In the genomic region with DNA sequence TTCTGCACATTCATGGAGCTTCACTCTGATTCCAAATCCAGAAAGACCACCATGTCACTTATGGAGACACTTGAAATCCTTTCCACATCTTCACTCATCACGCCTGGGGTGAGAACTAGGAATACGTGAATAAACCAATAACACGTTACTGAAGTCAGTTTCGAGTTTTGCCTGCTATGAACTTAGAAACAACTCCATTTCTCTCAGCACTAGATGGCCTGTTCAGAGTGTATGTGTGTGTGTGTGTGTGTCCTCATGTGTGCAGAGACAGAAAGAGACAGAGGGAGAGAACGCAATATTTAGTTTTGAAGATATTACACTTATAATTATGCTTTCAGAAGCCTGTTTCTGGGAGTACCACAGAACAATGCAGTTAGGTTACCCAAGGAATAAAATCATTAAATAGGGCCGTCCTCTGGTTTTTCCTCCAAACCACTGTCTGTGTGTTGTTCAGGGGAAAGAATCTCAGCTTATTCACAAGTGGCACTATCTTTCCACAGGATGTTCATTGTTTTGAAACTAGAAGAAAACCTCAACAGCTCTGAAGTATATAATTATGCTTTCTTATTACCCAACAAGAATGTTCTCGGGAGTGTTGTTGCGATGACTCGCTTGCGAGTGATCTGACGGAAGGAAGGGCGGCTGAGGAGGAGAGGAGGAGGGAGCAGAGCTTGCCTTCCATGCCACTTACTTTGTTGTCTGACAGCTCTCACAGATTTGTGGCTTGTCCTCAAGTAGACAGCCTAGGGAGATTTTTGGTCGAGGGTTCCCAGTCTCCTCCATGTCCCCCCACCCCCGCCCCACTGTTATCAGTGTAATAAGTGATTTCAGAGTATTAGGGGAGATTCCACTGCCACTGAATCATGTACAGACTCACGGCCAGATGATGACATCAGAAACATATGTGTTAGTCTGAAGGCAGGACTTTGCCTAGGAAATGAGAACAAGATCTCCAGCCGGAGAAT, we compare ENCODE assay signal across 8 cellular contexts.
DNase-seq lines count a peak whose midpoint lies in the region; ATAC-seq and TF ChIP-seq lines count a peak whose summit lies in the region.

No MANE protein-coding gene starts in this region.

- no peaks in the 10 kb centered on the region for H3K27me3 ChIP-seq in kidney epithelial cell (ENCODE audit: control insufficient read depth, insufficient read depth, low read length)

- ATAC-seq in HG03439 (IDR thresholded peaks at IDR 0.05; ENCODE audit: unreplicated experiment) = no peak

- TF ChIP-seq CTCF in kidney epithelial cell (IDR thresholded peaks at IDR 0.05; ENCODE audit: insufficient read depth, low read length, poor library complexity, severe bottlenecking) = no peak

- DNase-seq in ELR (ENCODE audit: low read depth) = peak; percentile 95
- peak; percentile 44 for DNase-seq in SW480 (ENCODE audit: low spot score)
- peak; percentile 99 for DNase-seq in amniotic epithelial cell (ENCODE audit: low read depth)
- peak; percentile 79 for DNase-seq in kidney epithelial cell (ENCODE audit: low read depth)
- peak in 2 of 3 experiments; percentile 45 to 48 for DNase-seq in stimulated activated CD4-positive, alpha-beta T cell treated with anti-CD3 and anti-CD28 coated beads, TNF-alpha, amount 100 ng/mL, for 4 hours (ENCODE audit: low read depth in 3 of 3)
- DNase-seq in COR-L47 (lab: John Stamatoyannopoulos, UW) = no peak
- no peak for DNase-seq in medulla oblongata (ENCODE audit: extremely low spot score)

- peak overlapping the region; percentile 18 for H3K4me3 ChIP-seq in kidney epithelial cell (ENCODE audit: low read depth, low read length)

- H3K36me3 ChIP-seq in kidney epithelial cell (ENCODE audit: control insufficient read depth, insufficient read depth, low read length) = no peaks in the 10 kb centered on the region

Comparison
In these comparisons a context has a peak if more than half of its experiments do, and no peak if none do; other contexts are left out.
1. DNase-seq: peak in ELR (single experiment), SW480 (single experiment), amniotic epithelial cell (single experiment), kidney epithelial cell (single experiment) and stimulated activated CD4-positive, alpha-beta T cell treated with anti-CD3 and anti-CD28 coated beads, TNF-alpha, amount 100 ng/mL, for 4 hours (2 of 3); none in COR-L47 (single experiment) and medulla oblongata (single experiment).